Comparison of ENCODE assay signal across 9 cellular contexts in the genomic region with DNA sequence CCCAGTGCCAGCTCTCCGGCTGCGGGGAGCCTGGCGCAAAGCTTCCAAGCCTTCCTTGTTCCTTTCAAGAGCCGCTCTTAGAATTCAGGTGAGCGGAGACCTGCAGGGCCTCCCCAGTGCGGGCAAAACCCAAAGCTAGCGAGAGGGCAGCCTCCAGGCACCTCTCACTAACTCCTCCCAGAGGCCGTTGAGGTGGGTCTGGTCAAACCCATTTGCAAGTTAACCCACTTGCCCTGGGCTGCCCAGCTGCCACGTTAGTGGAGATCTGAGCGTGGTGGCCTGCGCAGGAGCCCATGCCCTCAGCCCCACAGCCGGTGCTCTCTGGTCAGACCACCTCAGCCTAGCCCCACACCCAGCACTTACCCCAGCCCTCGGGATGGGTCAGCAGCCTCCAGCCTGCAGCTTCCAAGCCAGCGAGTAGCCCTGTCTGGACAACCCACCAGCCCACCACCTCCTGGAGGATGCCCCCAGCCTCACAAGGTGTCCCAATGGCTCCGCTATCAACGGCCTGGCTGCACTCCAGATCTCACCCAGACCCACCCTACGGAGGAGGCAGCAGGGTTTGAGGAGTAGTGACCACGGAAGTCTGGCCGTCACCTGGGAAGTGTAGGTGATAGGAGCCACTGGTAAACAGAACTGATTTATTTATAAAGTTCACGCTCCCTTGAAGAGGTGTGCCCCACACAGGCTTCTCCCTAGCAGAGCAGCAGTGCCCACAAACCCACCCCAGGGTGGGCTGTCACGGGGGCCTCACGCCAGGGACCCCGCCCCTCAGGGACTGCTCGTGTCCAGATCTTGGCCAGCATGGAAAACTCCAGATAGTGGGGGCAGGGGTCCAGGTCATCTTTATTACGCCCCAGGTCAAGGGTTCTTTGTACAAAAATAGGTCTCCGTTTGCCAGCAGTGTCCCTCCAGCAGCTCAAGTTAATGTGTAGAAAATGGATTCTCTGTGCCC. TPM values are rescaled to one million over a fixed set of nuclear protein-coding genes. Genes with fewer than 3 reads are reported as not detected.
A peak's percentile ranks its signal among the peaks of the same experiment; 100 is the strongest.
DNase-seq lines count a peak whose midpoint lies in the region; ATAC-seq lines count a peak whose summit lies in the region.
"Had no signal": no experiment of that assay in that cellular context is flagged by ENCODE, and none has a peak within 500 bp of the region (broad histone marks: within the 10 kb centered on the region; RNA-seq: fewer than 3 reads in every experiment).

No MANE protein-coding gene starts in this region.

- POLR2A ChIA-PET in naive thymus-derived CD8-positive, alpha-beta T cell (lab: Charles Lee), result interaction anchor here (0.5 to 1.3 kb wide), 2 partner anchors 34 to 604 kb away, joined by 7 to 8 read pairs; partner anchors contain the start of genes C11orf21 and TSPAN32

- H3K9me3 ChIP-seq in HUES64 (ENCODE audit: insufficient read depth, low read depth, low read length), result no peaks in the 10 kb centered on the region
- H3K9me3 ChIP-seq: tibial artery had no signal

- H3K9me3 Mint-ChIP-seq in naive thymus-derived CD8-positive, alpha-beta T cell, result no peaks in the 10 kb centered on the region

- peak overlapping the region; percentile 52 for H3K4me3 ChIP-seq in HUES64 (ENCODE audit: low read length)

- 84% methylated on average over 26 of the region's 26 CpGs for WGBS in HUES64

- no peaks in the 10 kb centered on the region for H3K36me3 Mint-ChIP-seq in naive thymus-derived CD8-positive, alpha-beta T cell

- H3K4me3 Mint-ChIP-seq in naive thymus-derived CD8-positive, alpha-beta T cell, result peak overlapping the region; percentile 33 to 81 (median 64)

- DNase-seq in AG20443 (ENCODE audit: low spot score), result peak; percentile 9
- peak; percentile 51 for DNase-seq in ecto neural progenitor cell (ENCODE audit: low spot score)
- DNase-seq in naive thymus-derived CD8-positive, alpha-beta T cell, result no peak
- DNase-seq in CD1c-positive myeloid dendritic cell (ENCODE audit: extremely low spot score), result no peak
- DNase-seq in DMS153 (lab: John Stamatoyannopoulos, UW), result no peak
- no peak for DNase-seq in EL

- no peaks in the 10 kb centered on the region for H3K36me3 ChIP-seq in HUES64 (ENCODE audit: insufficient read depth, low read length)
- H3K36me3 ChIP-seq: tibial artery had no signal

- no peak for ATAC-seq in naive thymus-derived CD8-positive, alpha-beta T cell
- ATAC-seq in HG03039 (IDR thresholded peaks at IDR 0.05; ENCODE audit: unreplicated experiment), result no peak

- H3K27ac Mint-ChIP-seq in naive thymus-derived CD8-positive, alpha-beta T cell, result peak overlapping the region in 2 of 10 donors; percentile 22 to 44

- peaks cover 90% of the 10 kb centered on the region for H3K27me3 ChIP-seq in HUES64 (ENCODE audit: insufficient read depth, low read length)

- peaks cover 4% of the 10 kb centered on the region; the same call in 1 of the 2 replicates for H3K4me1 ChIP-seq in HUES64 (ENCODE audit: insufficient read depth, low read length)

- H3K27me3 Mint-ChIP-seq in naive thymus-derived CD8-positive, alpha-beta T cell, result peaks cover 0 to 25% (median 3%) of the 10 kb centered on the region in 5 donors

- H3K9ac ChIP-seq in HUES64 (ENCODE audit: low read depth, low read length), result no peak overlapping the region

- H3K4me1 Mint-ChIP-seq in naive thymus-derived CD8-positive, alpha-beta T cell, result peaks cover 15 to 41% (median 23%) of the 10 kb centered on the region in 4 donors

- H3K27ac ChIP-seq in HUES64 (ENCODE audit: low read depth, low read length), result no peak overlapping the region
- H3K27ac ChIP-seq: tibial artery had no signal

RNA-seq across cellular contexts. Expression of gene ASCL2, which starts 2.2 kb away (rescaled TPM):
- polyA plus RNA-seq in HUES64 (2013, experiment 1 of 2), result 0.40 TPM
- polyA plus RNA-seq in HUES64 (2013, experiment 2 of 2), result 0.76 TPM
- total RNA-seq in naive thymus-derived CD8-positive, alpha-beta T cell, result under 1 TPM in 1 of 2 experiments, not detected in 1; 0.19 TPM
- 1 to 10 TPM in 1 of 3 donors, under 1 TPM in 1, not detected in 1; 0.23 to 2.8 TPM for polyA plus RNA-seq in naive thymus-derived CD8-positive, alpha-beta T cell

RNA-seq across cellular contexts. Expression of gene C11orf21, which starts 33.6 kb away (rescaled TPM):
- polyA plus RNA-seq in HUES64 (2013, experiment 1 of 2), result not detected
- not detected for polyA plus RNA-seq in HUES64 (2013, experiment 2 of 2)
- total RNA-seq in naive thymus-derived CD8-positive, alpha-beta T cell, result 100 to 1,000 TPM; 113 to 115 TPM
- 10 to 100 TPM; 13.6 to 20.2 (median 20.2) TPM for polyA plus RNA-seq in naive thymus-derived CD8-positive, alpha-beta T cell

RNA-seq across cellular contexts. Expression of gene TSPAN32, which starts 33.7 kb away (rescaled TPM):
- not detected for polyA plus RNA-seq in HUES64 (2013, experiment 1 of 2)
- polyA plus RNA-seq in HUES64 (2013, experiment 2 of 2), result not detected
- total RNA-seq in naive thymus-derived CD8-positive, alpha-beta T cell, result 100 to 1,000 TPM; 158 to 171 TPM
- polyA plus RNA-seq in naive thymus-derived CD8-positive, alpha-beta T cell, result 100 to 1,000 TPM in 1 of 3 donors, 10 to 100 TPM in 2; 58.5 to 124 (median 96.6) TPM

Comparison
In these comparisons a context has a peak if more than half of its experiments do, and no peak if none do; other contexts are left out.
1. DNase-seq: peak in AG20443 (single experiment) and ecto neural progenitor cell (single experiment); none in naive thymus-derived CD8-positive, alpha-beta T cell (0 of 10), CD1c-positive myeloid dendritic cell (single experiment), DMS153 (single experiment) and EL (single experiment).